Comparison of ENCODE assay signal across 8 cellular contexts in the genomic region with DNA sequence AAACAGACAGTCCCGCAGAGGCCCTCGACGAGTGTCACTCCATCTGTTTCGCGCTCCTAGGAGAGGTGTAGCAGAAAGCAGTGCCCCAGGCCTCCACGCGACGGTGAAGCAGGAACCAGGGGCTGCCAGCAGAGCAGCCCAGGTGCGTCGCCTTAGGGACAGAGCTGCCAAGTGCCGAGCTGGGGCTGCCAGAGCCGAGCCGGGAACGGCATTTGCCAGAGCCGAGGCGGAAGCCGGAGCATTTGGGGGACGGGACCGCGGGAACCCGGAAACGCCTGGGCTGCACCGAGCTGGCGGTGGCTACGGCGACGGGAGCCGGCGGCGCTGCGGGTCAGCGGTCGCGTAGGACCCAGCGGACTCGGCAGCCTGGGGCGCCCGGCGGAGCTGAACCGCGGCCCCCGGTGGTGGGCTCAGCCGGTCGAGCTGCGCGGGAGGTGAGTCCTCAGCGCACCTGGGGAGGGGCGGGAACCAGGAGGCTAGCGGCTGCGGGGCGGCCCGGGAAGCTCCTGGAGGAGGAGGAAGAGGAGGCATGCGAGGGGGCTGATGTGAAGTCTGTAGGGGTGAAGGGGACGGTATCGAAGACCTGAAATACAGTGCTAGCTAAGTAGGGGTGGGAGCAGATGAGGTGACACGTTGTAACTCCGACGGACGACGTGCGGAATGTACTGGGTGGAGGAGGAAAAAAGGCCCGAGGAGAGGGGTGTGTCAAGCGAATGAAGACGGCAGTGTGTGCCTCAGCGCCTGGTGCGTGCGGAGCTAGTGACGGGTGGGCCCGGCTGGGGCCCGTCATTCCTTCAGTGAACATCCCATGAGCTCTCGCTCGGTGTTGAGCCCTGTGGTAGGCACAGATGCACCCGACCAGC. TPM values are rescaled to one million over a fixed set of nuclear protein-coding genes. Genes with fewer than 3 reads are reported as not detected.
DNase-seq lines count a peak whose midpoint lies in the region; ATAC-seq and TF ChIP-seq lines count a peak whose summit lies in the region.

SLC35A3 (plus strand) TSS at position 268 of the 863 bp plus-strand sequence. CDS start 23,559 bp downstream, outside the sequence.

- TF ChIP-seq CTCF in GM12873 (IDR thresholded peaks at IDR 0.05; ENCODE audit: insufficient read depth, low read depth, low read length, missing control alignments): peak; percentile 19
- peak in 1 of 2 donors; percentile 26 for TF ChIP-seq CTCF in right atrium auricular region (IDR thresholded peaks at IDR 0.05)
- no peak for TF ChIP-seq CTCF in uterus (IDR thresholded peaks at IDR 0.05)

- peak in 1 of 2 donors; percentile 30 for TF ChIP-seq POLR2A in uterus (IDR thresholded peaks at IDR 0.05)

- H3K4me1 ChIP-seq in right atrium auricular region (peaks cover 0 to 17% of the 10 kb centered on the region in 2 donors), uterus (no peaks in the 10 kb centered on the region)

- H3K27ac ChIP-seq in right atrium auricular region (peak within 1 kb of the TSS; percentile 68 to 76), uterus (peak within 1 kb of the TSS; percentile 46 to 69)

- peak; percentile 94 for ATAC-seq in HG02588 (IDR thresholded peaks at IDR 0.05; ENCODE audit: unreplicated experiment)

- no peaks in the 10 kb centered on the region for H3K36me3 ChIP-seq in right atrium auricular region
- H3K36me3 ChIP-seq in uterus: no peaks in the 10 kb centered on the region

- peak within 1 kb of the TSS; percentile 90 to 92 for H3K4me3 ChIP-seq in right atrium auricular region
- H3K4me3 ChIP-seq in uterus: peak within 1 kb of the TSS; percentile 65 to 93

- intact Hi-C loops in T-helper 1 cell treated with Interleukin-12 subunit alpha and Interleukin-12 subunit beta and Interleukin-4 antibody, amounts not matched to agents 30 ng/mL and 1 ng/mL, for 36 hours (cut with micrococcal nuclease): loop anchor here (1.0 to 5.0 kb wide), 8 partner anchors 68 to 485 kb away; partner anchors contain the start of genes AGL, DBT, RTCA and TRMT13
- intact Hi-C loops in uterus (cut with DNase I; ENCODE audit: low total_unique reads): no loop called here

- H3K9me3 ChIP-seq in right atrium auricular region (no peaks in the 10 kb centered on the region), uterus (no peaks in the 10 kb centered on the region)

- no peaks in the 10 kb centered on the region for H3K27me3 ChIP-seq in right atrium auricular region
- H3K27me3 ChIP-seq in uterus: no peaks in the 10 kb centered on the region

- peak; percentile 27 for DNase-seq in NCI-H1048 (lab: John Stamatoyannopoulos, UW)
- peak; percentile 33 for DNase-seq in amniotic stem cell (lab: John Stamatoyannopoulos, UW)
- peak; percentile 79 for DNase-seq in right atrium auricular region (ENCODE audit: low spot score)
- DNase-seq in pulmonary artery endothelial cell (ENCODE audit: low read depth, low spot score): peak; percentile 19
- DNase-seq in uterus: peak; percentile 55 to 71

RNA-seq across cellular contexts. Expression of gene SLC35A3, which starts in this region (rescaled TPM):
- total RNA-seq in T-helper 1 cell treated with Interleukin-12 subunit alpha and Interleukin-12 subunit beta and Interleukin-4 antibody, amounts not matched to agents 30 ng/mL and 1 ng/mL, for 36 hours: 19.8 and 20.2 TPM in 2 replicates
- 1 to 10 TPM; 6.6 to 8.7 TPM for total RNA-seq in right atrium auricular region
- 20.8 and 31.0 TPM in 2 replicates for total RNA-seq in pulmonary artery endothelial cell
- total RNA-seq in uterus: 10 to 100 TPM in 3 of 4 donors, 1 to 10 TPM in 1; 6.7 to 65.3 (median 28.8) TPM

Comparison
In these comparisons a context has a peak if more than half of its experiments do, and no peak if none do; other contexts are left out.
1. Peak in every context shown above with its lines: DNase-seq, ATAC-seq, H3K4me3 ChIP-seq and H3K27ac ChIP-seq.
2. DNase-seq: peak in every context shown above with its lines; median percentile 79 in right atrium auricular region; 63 in uterus; 33 in amniotic stem cell; 27 in NCI-H1048; 19 in pulmonary artery endothelial cell.